ENCODE assay signal across 1 cellular context in the genomic region with DNA sequence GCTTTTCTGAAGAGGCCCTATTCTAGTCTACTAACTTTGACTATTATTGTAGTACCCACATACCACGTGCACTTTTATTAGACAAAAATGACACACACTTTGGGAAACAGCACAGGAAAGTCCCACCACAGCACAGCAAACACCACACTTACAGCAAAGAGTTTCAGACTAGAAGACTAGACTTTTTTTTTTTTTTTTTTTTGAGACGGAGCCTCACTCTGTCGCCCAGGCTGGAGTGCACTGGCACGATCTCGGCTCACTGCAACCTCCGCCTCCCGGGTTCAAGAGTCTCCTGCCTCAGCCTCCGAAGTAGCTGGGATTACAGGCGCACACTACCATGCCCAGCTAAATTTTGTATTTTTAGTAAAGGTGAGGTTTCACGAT.
TF ChIP-seq lines count a peak whose summit lies in the region.

No MANE protein-coding gene starts in this region.

TF ChIP-seq in SK-N-SH, 30 proteins besides CTCF, POLR2A, EP300 and RAD21 (continued from another document):
- TF ChIP-seq POLR2AphosphoS5 (IDR thresholded peaks at IDR 0.05; ENCODE audit: low read depth, low read length) = no peak
- TF ChIP-seq ELF1 (IDR thresholded peaks at IDR 0.05) = no peak
- TF ChIP-seq FOXJ3 (CRISPR knock-in tag; IDR thresholded peaks at IDR 0.05) = no peak
- TF ChIP-seq, protein P1, sequence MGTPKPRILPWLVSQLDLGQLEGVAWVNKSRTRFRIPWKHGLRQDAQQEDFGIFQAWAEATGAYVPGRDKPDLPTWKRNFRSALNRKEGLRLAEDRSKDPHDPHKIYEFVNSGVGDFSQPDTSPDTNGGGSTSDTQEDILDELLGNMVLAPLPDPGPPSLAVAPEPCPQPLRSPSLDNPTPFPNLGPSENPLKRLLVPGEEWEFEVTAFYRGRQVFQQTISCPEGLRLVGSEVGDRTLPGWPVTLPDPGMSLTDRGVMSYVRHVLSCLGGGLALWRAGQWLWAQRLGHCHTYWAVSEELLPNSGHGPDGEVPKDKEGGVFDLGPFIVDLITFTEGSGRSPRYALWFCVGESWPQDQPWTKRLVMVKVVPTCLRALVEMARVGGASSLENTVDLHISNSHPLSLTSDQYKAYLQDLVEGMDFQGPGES (IDR thresholded peaks at IDR 0.05; ENCODE audit: low read depth, low read length) = no peak
- TF ChIP-seq, protein P2, sequence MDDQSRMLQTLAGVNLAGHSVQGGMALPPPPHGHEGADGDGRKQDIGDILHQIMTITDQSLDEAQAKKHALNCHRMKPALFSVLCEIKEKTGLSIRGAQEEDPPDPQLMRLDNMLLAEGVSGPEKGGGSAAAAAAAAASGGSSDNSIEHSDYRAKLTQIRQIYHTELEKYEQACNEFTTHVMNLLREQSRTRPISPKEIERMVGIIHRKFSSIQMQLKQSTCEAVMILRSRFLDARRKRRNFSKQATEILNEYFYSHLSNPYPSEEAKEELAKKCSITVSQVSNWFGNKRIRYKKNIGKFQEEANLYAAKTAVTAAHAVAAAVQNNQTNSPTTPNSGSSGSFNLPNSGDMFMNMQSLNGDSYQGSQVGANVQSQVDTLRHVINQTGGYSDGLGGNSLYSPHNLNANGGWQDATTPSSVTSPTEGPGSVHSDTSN (IDR thresholded peaks at IDR 0.05) = no peak
- TF ChIP-seq FOXM1 (IDR thresholded peaks at IDR 0.05; ENCODE audit: low read depth) = no peak
- no peak for TF ChIP-seq MEF2A (IDR thresholded peaks at IDR 0.05; ENCODE audit: borderline replicate concordance, low read depth)
- no peak for TF ChIP-seq SIN3A (IDR thresholded peaks at IDR 0.05; ENCODE audit: borderline replicate concordance, low read depth, low read length)
- TF ChIP-seq TEAD4 (IDR thresholded peaks at IDR 0.05; ENCODE audit: borderline replicate concordance, insufficient read depth) = no peak
- no peak for TF ChIP-seq GABPA (IDR thresholded peaks at IDR 0.05; ENCODE audit: low read depth)
- TF ChIP-seq, protein P3, sequence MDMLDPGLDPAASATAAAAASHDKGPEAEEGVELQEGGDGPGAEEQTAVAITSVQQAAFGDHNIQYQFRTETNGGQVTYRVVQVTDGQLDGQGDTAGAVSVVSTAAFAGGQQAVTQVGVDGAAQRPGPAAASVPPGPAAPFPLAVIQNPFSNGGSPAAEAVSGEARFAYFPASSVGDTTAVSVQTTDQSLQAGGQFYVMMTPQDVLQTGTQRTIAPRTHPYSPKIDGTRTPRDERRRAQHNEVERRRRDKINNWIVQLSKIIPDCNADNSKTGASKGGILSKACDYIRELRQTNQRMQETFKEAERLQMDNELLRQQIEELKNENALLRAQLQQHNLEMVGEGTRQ (IDR thresholded peaks at IDR 0.05; ENCODE audit: borderline replicate concordance, low read depth, low read length) = no peak
- no peak for TF ChIP-seq RCOR1 (IDR thresholded peaks at IDR 0.05; ENCODE audit: low read length)
- TF ChIP-seq, protein P4, sequence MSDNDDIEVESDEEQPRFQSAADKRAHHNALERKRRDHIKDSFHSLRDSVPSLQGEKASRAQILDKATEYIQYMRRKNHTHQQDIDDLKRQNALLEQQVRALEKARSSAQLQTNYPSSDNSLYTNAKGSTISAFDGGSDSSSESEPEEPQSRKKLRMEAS (IDR thresholded peaks at IDR 0.05; ENCODE audit: low read depth) = no peak
- TF ChIP-seq SMC3 (IDR thresholded peaks at IDR 0.05; ENCODE audit: low read depth, low read length) = no peak
- TF ChIP-seq FOSL2 (IDR thresholded peaks at IDR 0.05; ENCODE audit: borderline replicate concordance, low read depth) = no peak
- TF ChIP-seq NFIC (IDR thresholded peaks at IDR 0.05; ENCODE audit: borderline replicate concordance) = no peak
- no peak for TF ChIP-seq EZH2phosphoT487 (IDR thresholded peaks at IDR 0.05; ENCODE audit: borderline replicate concordance, low read depth)
- TF ChIP-seq CHD2 (IDR thresholded peaks at IDR 0.05; ENCODE audit: low read length, partially characterized antibody) = no peak
